ENCODE assay signal across 8 cellular contexts in genomic region chr1:109640285-109640865, GRCh38. TPM values are rescaled to one million over a fixed set of nuclear protein-coding genes. Genes with fewer than 3 reads are reported as not detected.
A peak's percentile ranks its signal among the peaks of the same experiment; 100 is the strongest.
DNase-seq lines count a peak whose midpoint lies in the region; ATAC-seq and TF ChIP-seq lines count a peak whose summit lies in the region.

No MANE protein-coding gene starts in this region.

- intact Hi-C loops in IMR-90 (cut with micrococcal nuclease) (loop anchor here (1.0 kb wide), 1 partner anchor 94 kb away; no protein-coding TSS in a partner anchor), ovary (cut with DNase I) (loop anchor here (2.0 to 10.0 kb wide), 5 partner anchors 93 to 344 kb away; partner anchors contain the start of genes AHCYL1 (in 2 of the 4) and GNAI3 (in 2 of the 4))

- no peak overlapping the region for H2BK20ac ChIP-seq in IMR-90 (ENCODE audit: low read depth, low read length)

- peak; percentile 91 for TF ChIP-seq CTCF in AG04450 (IDR thresholded peaks at IDR 0.05; ENCODE audit: low read depth, low read length)
- TF ChIP-seq CTCF in IMR-90 (conservative IDR thresholded peaks at IDR 0.05; ENCODE audit: low read depth, low read length): peak; percentile 78
- peak; percentile 96 for TF ChIP-seq CTCF in foreskin fibroblast (IDR thresholded peaks at IDR 0.05; ENCODE audit: low read depth, low read length)
- TF ChIP-seq CTCF in ovary (IDR thresholded peaks at IDR 0.05): peak; percentile 83 to 92 (median 85)
- peak; percentile 90 to 96 (median 95) for TF ChIP-seq CTCF in tibial nerve (IDR thresholded peaks at IDR 0.05)

- peaks cover 3% of the 10 kb centered on the region for H3K9me1 ChIP-seq in IMR-90 (ENCODE audit: insufficient read depth, low read length)

- H2AK5ac ChIP-seq in IMR-90 (ENCODE audit: low read depth, low read length): peak overlapping the region; percentile 11; the same call in 1 of the 2 replicates

- no peak overlapping the region for H3K14ac ChIP-seq in IMR-90 (replicated peaks; ENCODE audit: low read depth, low read length)

- CTCF ChIA-PET in AG04450 (lab: Charles Lee): interaction anchor here (0.6 to 10.9 kb wide), 69 partner anchors 10 to 469 kb away, joined by 3 to 365 read pairs (median 5); partner anchors contain the start of genes AHCYL1, AMIGO1, AMPD2 and EPS8L3
- CTCF ChIA-PET in IMR-90 (lab: Yijun Ruan, JAX): interaction anchor here (0.5 to 3.9 kb wide), 25 partner anchors 9 to 371 kb away, joined by 3 to 63 read pairs (median 4); partner anchors contain the start of genes AHCYL1, AMPD2, GNAI3 and GNAT2

- peak overlapping the region; percentile 29 for H2AK9ac ChIP-seq in IMR-90 (replicated peaks; ENCODE audit: low read depth, low read length, poor library complexity)

- DNase-seq in AG04450 (ENCODE audit: low read depth, low spot score): no peak
- DNase-seq in IMR-90: peak; percentile 55
- DNase-seq in RPMI7951 (ENCODE audit: low read depth): peak; percentile 58
- peak; percentile 74 for DNase-seq in activated T-helper 1 cell treated with Interleukin-2 at 50 U/mL for 16 hours (ENCODE audit: low read depth)
- peak in 1 of 2 donors; percentile 81 for DNase-seq in foreskin fibroblast
- peak; percentile 73 to 92 (median 90) for DNase-seq in ovary
- DNase-seq in tibial nerve (ENCODE audit: low spot score in 2 of 2): peak; percentile 89 to 97

- no peak overlapping the region for H3K9ac ChIP-seq in IMR-90 (ENCODE audit: low read depth, low read length)

- BruUV-seq in IMR-90 (replicated peaks; lab: Mats Ljungman, UMichigan): no TSS peak

- H3K4me3 ChIP-seq in AG04450 (ENCODE audit: low read depth, low read length) (no peak overlapping the region), IMR-90 (ENCODE audit: insufficient read depth, low read depth, low read length) (no peak overlapping the region), foreskin fibroblast (ENCODE audit: low read depth in 1 of 2, low read length in 2 of 2) (no peak overlapping the region), ovary (no peak overlapping the region), tibial nerve (no peak overlapping the region)

- POLR2A ChIA-PET in AG04450 (lab: Yijun Ruan, JAX): interaction anchor here (0.6 to 2.2 kb wide), 6 partner anchors 9 to 389 kb away, joined by 3 to 15 read pairs (median 4); partner anchors contain the start of genes AHCYL1, GNAI3 and GSTM4
- POLR2A ChIA-PET in IMR-90 (lab: Charles Lee; ENCODE audit: unreplicated experiment): interaction anchor here (0.5 to 1.0 kb wide), 2 partner anchors 134 to 839 kb away, joined by 3 read pairs; no protein-coding TSS in a partner anchor

- H3K9me3 ChIP-seq in AG04450 (ENCODE audit: control insufficient read depth, insufficient read depth, low read length) (no peaks in the 10 kb centered on the region), IMR-90 (ENCODE audit: control insufficient read depth, insufficient read depth, low read length) (no peaks in the 10 kb centered on the region), ovary (no peaks in the 10 kb centered on the region), tibial nerve (no peaks in the 10 kb centered on the region)

- in situ Hi-C loops in IMR-90 (cut with MboI; ENCODE audit: low sequenced_read_pairs): loop anchor here (5.0 to 10.0 kb wide), 3 partner anchors 132 to 342 kb away; partner anchors contain the start of genes AHCYL1 and CSF1

- TF ChIP-seq EP300 in ovary (IDR thresholded peaks at IDR 0.05) (no peak), tibial nerve (IDR thresholded peaks at IDR 0.05) (no peak)

- H3K27ac ChIP-seq in AG04450 (ENCODE audit: low read depth, low read length) (no peak overlapping the region), IMR-90 (ENCODE audit: insufficient read depth, low read length) (no peak overlapping the region), ovary (no peak overlapping the region), tibial nerve (no peak overlapping the region)

- dilution Hi-C loops in IMR-90 (cut with HindIII; ENCODE audit: low sequenced_read_pairs, unreplicated experiment): no loop called here

- H3K56ac ChIP-seq in IMR-90 (ENCODE audit: extremely low read depth, insufficient read depth, low read length): no peak overlapping the region

- peak overlapping the region; percentile 65 for H2AFZ ChIP-seq in IMR-90 (replicated peaks; ENCODE audit: low read length, poor library complexity)

- no peak overlapping the region for H3K4ac ChIP-seq in IMR-90 (ENCODE audit: low read depth, low read length)

- TF ChIP-seq POLR2A in IMR-90 (IDR thresholded peaks at IDR 0.05; ENCODE audit: low read depth, low read length): no peak
- no peak for TF ChIP-seq POLR2A in ovary (IDR thresholded peaks at IDR 0.05)
- TF ChIP-seq POLR2A in tibial nerve (IDR thresholded peaks at IDR 0.05): no peak

- no peaks in the 10 kb centered on the region for H4K20me1 ChIP-seq in IMR-90 (ENCODE audit: insufficient read depth, low read length)

- peak; percentile 51 for ATAC-seq in GM18868 (IDR thresholded peaks at IDR 0.05; ENCODE audit: unreplicated experiment)
- peak; percentile 76 for ATAC-seq in IMR-90 (ENCODE audit: low read depth)

- peak; percentile 72 for TF ChIP-seq RAD21 in IMR-90 (IDR thresholded peaks at IDR 0.05; ENCODE audit: low read length)

- no peak overlapping the region for H3K23ac ChIP-seq in IMR-90 (ENCODE audit: low read depth, low read length)

- H3K4me1 ChIP-seq in IMR-90 (ENCODE audit: control insufficient read depth, insufficient read depth, low read length) (peaks cover 21% of the 10 kb centered on the region), ovary (ENCODE audit: insufficient read depth) (peaks cover 7% of the 10 kb centered on the region), tibial nerve (peaks cover 0 to 29% (median 11%) of the 10 kb centered on the region in 4 donors)

- no peak overlapping the region for H3K4me2 ChIP-seq in IMR-90 (ENCODE audit: low read depth, low read length)

- no peak overlapping the region for H3K18ac ChIP-seq in IMR-90 (ENCODE audit: low read depth, low read length)

- H2BK15ac ChIP-seq in IMR-90 (ENCODE audit: low read depth, low read length): no peak overlapping the region; the same call in 2 of the 3 replicates

- H4K91ac ChIP-seq in IMR-90 (ENCODE audit: insufficient read depth, low read depth, low read length): no peak overlapping the region

- no peaks in the 10 kb centered on the region for H3K79me1 ChIP-seq in IMR-90 (ENCODE audit: low read depth in 1 of 2, low read length in 2 of 2)

- no CpG with 5 or more reads among the region's 5 CpGs for WGBS in IMR-90 (ENCODE audit: extremely low coverage in 2 of 2, insufficient read length in 1 of 2), 2 experiments
- WGBS in ovary, 3 donors: 42 to 71% (median 45%) methylated on average over 3 to 5 of the region's 5 CpGs
- WGBS in tibial nerve, 2 donors: 40 to 47% methylated on average over 4 to 5 of the region's 5 CpGs

- no peak overlapping the region for H2BK5ac ChIP-seq in IMR-90 (ENCODE audit: low read depth, low read length, poor library complexity, severe bottlenecking)

- no peak overlapping the region for H2BK120ac ChIP-seq in IMR-90 (ENCODE audit: low read depth, low read length)

- no peaks in the 10 kb centered on the region for H3K36me3 ChIP-seq in IMR-90 (ENCODE audit: control insufficient read depth, insufficient read depth, low read length)
- H3K36me3 ChIP-seq in ovary: no peaks in the 10 kb centered on the region
- no peaks in the 10 kb centered on the region for H3K36me3 ChIP-seq in tibial nerve

- no peaks in the 10 kb centered on the region for H3K27me3 ChIP-seq in AG04450 (ENCODE audit: control insufficient read depth, insufficient read depth, low read length)
- H3K27me3 ChIP-seq in IMR-90 (ENCODE audit: control insufficient read depth, insufficient read depth, low read length): no peaks in the 10 kb centered on the region
- no peaks in the 10 kb centered on the region for H3K27me3 ChIP-seq in ovary
- no peaks in the 10 kb centered on the region for H3K27me3 ChIP-seq in tibial nerve

- no peak overlapping the region for H4K8ac ChIP-seq in IMR-90 (ENCODE audit: low read depth in 2 of 2, low read length in 2 of 2)

- H4K5ac ChIP-seq in IMR-90 (ENCODE audit: low read depth, low read length): no peak overlapping the region

RNA-seq across cellular contexts. Expression of gene GSTM4, which starts 15.5 kb away (rescaled TPM):
- 62.6 and 64.1 TPM in 2 replicates for polyA plus RNA-seq in AG04450 (2011; rRNA removed)
- polyA minus RNA-seq in AG04450 (2011; rRNA and poly(A)+ RNA removed): 26.5 and 27.6 TPM in 2 replicates
- 6.4 and 10.4 TPM in 2 replicates for total RNA-seq in IMR-90 (2012; rRNA removed)
- polyA plus RNA-seq in IMR-90 (2012; rRNA removed): 37.8 and 42.2 TPM in 2 replicates
- polyA plus RNA-seq in IMR-90 (2012; cell fraction: cytosol; rRNA removed): 29.1 and 38.2 TPM in 2 replicates
- 28.6 and 35.6 TPM in 2 replicates for polyA plus RNA-seq in IMR-90 (2012; cell fraction: nucleus; rRNA removed; ENCODE audit: low replicate concordance)
- 30.6 and 34.5 TPM in 2 replicates for total RNA-seq in RPMI7951 (2014; rRNA removed; shearing (Covaris generic))
- 10 to 100 TPM; 23.0 to 91.8 (median 47.2) TPM for total RNA-seq in ovary
- 100 to 1,000 TPM in 1 of 2 donors, 10 to 100 TPM in 1; 43.3 to 116 TPM for polyA plus RNA-seq in ovary
- total RNA-seq in tibial nerve: 10 to 100 TPM; 16.3 to 47.0 (median 35.2) TPM

RNA-seq across cellular contexts. Expression of gene AMPD2, which starts 20.7 kb away (rescaled TPM):
- 35.4 and 54.2 TPM in 2 replicates for polyA plus RNA-seq in AG04450 (2011; rRNA removed)
- polyA minus RNA-seq in AG04450 (2011; rRNA and poly(A)+ RNA removed): 75.4 and 97.7 TPM in 2 replicates
- 50.3 and 61.5 TPM in 2 replicates for total RNA-seq in IMR-90 (2012; rRNA removed)
- 103 and 116 TPM in 2 replicates for polyA plus RNA-seq in IMR-90 (2012; rRNA removed)
- polyA plus RNA-seq in IMR-90 (2012; cell fraction: cytosol; rRNA removed): 64.5 and 81.2 TPM in 2 replicates
- 569 and 1,268 TPM in 2 replicates for polyA plus RNA-seq in IMR-90 (2012; cell fraction: nucleus; rRNA removed; ENCODE audit: low replicate concordance)
- total RNA-seq in RPMI7951 (2014; rRNA removed; shearing (Covaris generic)): 48.5 and 60.4 TPM in 2 replicates
- total RNA-seq in ovary: 10 to 100 TPM; 40.5 to 86.0 (median 64.8) TPM
- 10 to 100 TPM; 19.4 to 25.7 TPM for polyA plus RNA-seq in ovary
- 100 to 1,000 TPM in 2 of 4 donors, 10 to 100 TPM in 2; 70.6 to 113 (median 94.7) TPM for total RNA-seq in tibial nerve

RNA-seq across cellular contexts. Expression of gene GNAT2, which starts 21.0 kb away (rescaled TPM):
- polyA plus RNA-seq in AG04450 (2011; rRNA removed) (0.06 TPM in 1 of 2 replicates, not detected in the other), IMR-90 (2012; rRNA removed) (0.17 and 0.26 TPM in 2 replicates), ovary (not detected)
- 0.26 and 0.41 TPM in 2 replicates for polyA minus RNA-seq in AG04450 (2011; rRNA and poly(A)+ RNA removed)
- total RNA-seq in IMR-90 (2012; rRNA removed) (0.28 and 0.36 TPM in 2 replicates), ovary (not detected), tibial nerve (not detected)
- polyA plus RNA-seq in IMR-90 (2012; cell fraction: cytosol; rRNA removed): 0.07 TPM in 1 of 2 replicates, not detected in the other
- polyA plus RNA-seq in IMR-90 (2012; cell fraction: nucleus; rRNA removed; ENCODE audit: low replicate concordance): 0.10 TPM in 1 of 2 replicates, not detected in the other
- total RNA-seq in RPMI7951 (2014; rRNA removed; shearing (Covaris generic)): 0.29 TPM in 1 of 2 replicates, not detected in the other

RNA-seq across cellular contexts. Expression of gene GSTM2, which starts 27.5 kb away (rescaled TPM):
- polyA plus RNA-seq in AG04450 (2011; rRNA removed) (90.2 and 93.8 TPM in 2 replicates), IMR-90 (2012; rRNA removed) (85.5 and 93.9 TPM in 2 replicates), ovary (100 to 1,000 TPM; 202 to 209 TPM)
- 43.4 and 43.6 TPM in 2 replicates for polyA minus RNA-seq in AG04450 (2011; rRNA and poly(A)+ RNA removed)
- total RNA-seq in IMR-90 (2012; rRNA removed) (6.9 and 10.2 TPM in 2 replicates), ovary (100 to 1,000 TPM; 101 to 318 (median 195) TPM), tibial nerve (100 to 1,000 TPM in 2 of 4 donors, 10 to 100 TPM in 2; 87.1 to 120 (median 103) TPM)
- polyA plus RNA-seq in IMR-90 (2012; cell fraction: cytosol; rRNA removed): 35.3 and 55.1 TPM in 2 replicates
- polyA plus RNA-seq in IMR-90 (2012; cell fraction: nucleus; rRNA removed; ENCODE audit: low replicate concordance): 360 and 610 TPM in 2 replicates
- total RNA-seq in RPMI7951 (2014; rRNA removed; shearing (Covaris generic)): 17.5 and 17.6 TPM in 2 replicates

RNA-seq across cellular contexts. Expression of gene GSTM1, which starts 47.2 kb away (rescaled TPM):
- polyA plus RNA-seq in AG04450 (2011; rRNA removed) (1.6 and 1.8 TPM in 2 replicates), IMR-90 (2012; rRNA removed) (not detected in 2 replicates), ovary (100 to 1,000 TPM; 169 to 193 TPM)
- polyA minus RNA-seq in AG04450 (2011; rRNA and poly(A)+ RNA removed): 0.74 and 1.1 TPM in 2 replicates
- total RNA-seq in IMR-90 (2012; rRNA removed) (not detected in 2 replicates), ovary (100 to 1,000 TPM in 2 of 7 donors, 10 to 100 TPM in 1, under 1 TPM in 1, not detected in 3; 0.32 to 482 (median 153) TPM), tibial nerve (10 to 100 TPM in 1 of 4 donors, not detected in 3; 14.1 TPM)
- polyA plus RNA-seq in IMR-90 (2012; cell fraction: cytosol; rRNA removed): not detected in 2 replicates
- polyA plus RNA-seq in IMR-90 (2012; cell fraction: nucleus; rRNA removed; ENCODE audit: low replicate concordance): 0.24 TPM in 1 of 2 replicates, not detected in the other
- total RNA-seq in RPMI7951 (2014; rRNA removed; shearing (Covaris generic)): 0.12 TPM in 1 of 2 replicates, not detected in the other
